ENCODE assay signal across 10 cellular contexts in the genomic region with DNA sequence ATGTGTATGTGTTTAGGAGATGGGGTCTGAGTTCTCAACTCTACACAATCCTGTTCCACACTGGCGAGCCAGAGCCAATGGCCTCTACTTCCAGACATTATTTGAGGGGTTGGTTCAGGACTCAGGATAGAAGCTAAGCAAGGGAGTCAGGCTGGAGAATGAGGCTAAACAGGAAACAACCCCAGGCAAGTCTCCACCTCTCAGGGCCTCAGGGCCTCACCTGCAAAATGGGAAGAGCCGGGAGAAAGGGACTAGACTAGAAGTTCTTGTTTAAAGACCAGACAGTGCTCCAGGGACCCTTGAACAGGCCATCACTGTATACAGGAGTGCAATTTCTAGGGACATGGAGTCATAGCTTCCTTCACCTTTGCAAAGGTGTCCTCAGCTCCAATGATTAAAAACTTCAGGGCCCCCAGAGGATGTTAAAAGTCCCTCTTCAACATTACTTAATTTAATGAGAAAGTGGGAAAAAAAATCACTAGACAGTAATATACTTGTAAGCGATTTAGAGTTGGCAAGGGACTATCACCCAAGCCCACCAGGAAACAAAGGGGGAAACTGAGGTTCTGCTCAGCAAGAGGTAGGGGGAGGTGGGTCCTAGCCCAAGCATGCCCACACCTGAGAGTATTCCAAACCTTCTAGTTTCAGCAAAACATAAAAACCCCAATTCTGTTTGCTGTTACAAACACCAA. TPM values are rescaled to one million over a fixed set of nuclear protein-coding genes. Genes with fewer than 3 reads are reported as not detected.
A peak's percentile ranks its signal among the peaks of the same experiment; 100 is the strongest.
DNase-seq lines count a peak whose midpoint lies in the region; ATAC-seq and TF ChIP-seq lines count a peak whose summit lies in the region.
"Had no signal": no experiment of that assay in that cellular context is flagged by ENCODE, and none has a peak within 500 bp of the region (broad histone marks: within the 10 kb centered on the region; RNA-seq: fewer than 3 reads in every experiment).

No MANE protein-coding gene starts in this region.

- peaks cover 0 to 25% (median 3%) of the 10 kb centered on the region in 3 experiments for H3K36me3 ChIP-seq in naive thymus-derived CD4-positive, alpha-beta T cell (ENCODE audit: control insufficient read depth in 2 of 3, insufficient read depth in 3 of 3, low read length in 3 of 3)

- peak overlapping the region; percentile 45 to 60 for H3K27ac Mint-ChIP-seq in activated naive CD4-positive, alpha-beta T cell treated with anti-CD3 and anti-CD28 coated beads, Interleukin-2, amount 50 U/mL, for 72 hours
- peak overlapping the region; percentile 97 for H3K27ac Mint-ChIP-seq in dendritic cell treated with granulocyte-macrophage colony-stimulating factor and Interleukin-4, amounts not matched to agents 40 ng/mL and 50 ng/mL, for 4 days
- H3K27ac Mint-ChIP-seq in naive thymus-derived CD4-positive, alpha-beta T cell, result peak overlapping the region in 6 of 9 donors; percentile 13 to 67 (median 47)
- peak overlapping the region; percentile 94 for H3K27ac Mint-ChIP-seq in type B pancreatic cell

- POLR2A ChIA-PET in naive thymus-derived CD4-positive, alpha-beta T cell (lab: Charles Lee), result interaction anchor here (1.6 kb wide), 1 partner anchor 42 kb away, joined by 7 read pairs; the partner anchor contains the start of gene ZMYND8

- no peaks in the 10 kb centered on the region for H3K9me3 ChIP-seq in naive thymus-derived CD4-positive, alpha-beta T cell (ENCODE audit: control insufficient read depth in 2 of 3, low read length in 3 of 3)

- no peak for TF ChIP-seq CTCF in type B pancreatic cell (conservative IDR thresholded peaks at IDR 0.05)

- H3K4me3 Mint-ChIP-seq in dendritic cell treated with granulocyte-macrophage colony-stimulating factor and Interleukin-4, amounts not matched to agents 40 ng/mL and 50 ng/mL, for 4 days, result no peak overlapping the region
- H3K4me3 Mint-ChIP-seq in naive thymus-derived CD4-positive, alpha-beta T cell, result no peak overlapping the region
- H3K4me3 Mint-ChIP-seq in type B pancreatic cell, result peak overlapping the region; percentile 54

- peaks cover 0 to 20% of the 10 kb centered on the region in 2 donors for H3K36me3 Mint-ChIP-seq in activated naive CD4-positive, alpha-beta T cell treated with anti-CD3 and anti-CD28 coated beads, Interleukin-2, amount 50 U/mL, for 72 hours
- H3K36me3 Mint-ChIP-seq in dendritic cell treated with granulocyte-macrophage colony-stimulating factor and Interleukin-4, amounts not matched to agents 40 ng/mL and 50 ng/mL, for 4 days (ENCODE audit: low read depth), result peaks cover 41% of the 10 kb centered on the region
- peaks cover 0 to 19% (median 8%) of the 10 kb centered on the region in 5 donors for H3K36me3 Mint-ChIP-seq in naive thymus-derived CD4-positive, alpha-beta T cell
- H3K36me3 Mint-ChIP-seq in type B pancreatic cell, result peaks cover 19% of the 10 kb centered on the region

- intact Hi-C loops in dendritic cell treated with granulocyte-macrophage colony-stimulating factor and Interleukin-4, amounts not matched to agents 40 ng/mL and 50 ng/mL, for 4 days (cut with micrococcal nuclease), result no loop called here
- intact Hi-C loops in naive thymus-derived CD4-positive, alpha-beta T cell (cut with micrococcal nuclease), result loop anchor here in 1 of 2 donors (5.0 kb wide), 1 partner anchor 38 kb away; no protein-coding TSS in a partner anchor

- no peaks in the 10 kb centered on the region for H3K9me3 Mint-ChIP-seq in activated naive CD4-positive, alpha-beta T cell treated with anti-CD3 and anti-CD28 coated beads, Interleukin-2, amount 50 U/mL, for 72 hours
- no peaks in the 10 kb centered on the region for H3K9me3 Mint-ChIP-seq in dendritic cell treated with granulocyte-macrophage colony-stimulating factor and Interleukin-4, amounts not matched to agents 40 ng/mL and 50 ng/mL, for 4 days
- H3K9me3 Mint-ChIP-seq in naive thymus-derived CD4-positive, alpha-beta T cell, result no peaks in the 10 kb centered on the region
- no peaks in the 10 kb centered on the region for H3K9me3 Mint-ChIP-seq in type B pancreatic cell

- no peak for ATAC-seq in activated naive CD4-positive, alpha-beta T cell treated with anti-CD3 and anti-CD28 coated beads, Interleukin-2, amount 50 U/mL, for 72 hours
- ATAC-seq in naive thymus-derived CD4-positive, alpha-beta T cell, result no peak

- no peak overlapping the region for H3K4me3 ChIP-seq in naive thymus-derived CD4-positive, alpha-beta T cell (ENCODE audit: low read length)

- H3K27ac ChIP-seq in naive thymus-derived CD4-positive, alpha-beta T cell (ENCODE audit: low read depth, low read length), result no peak overlapping the region

- peaks cover 58% of the 10 kb centered on the region for H3K4me1 Mint-ChIP-seq in dendritic cell treated with granulocyte-macrophage colony-stimulating factor and Interleukin-4, amounts not matched to agents 40 ng/mL and 50 ng/mL, for 4 days (ENCODE audit: low read depth)
- peaks cover 18 to 73% (median 60%) of the 10 kb centered on the region in 7 donors for H3K4me1 Mint-ChIP-seq in naive thymus-derived CD4-positive, alpha-beta T cell
- peaks cover 53% of the 10 kb centered on the region for H3K4me1 Mint-ChIP-seq in type B pancreatic cell (ENCODE audit: unreplicated experiment)

- peaks cover 12 to 30% of the 10 kb centered on the region in 2 donors for H3K4me1 ChIP-seq in naive thymus-derived CD4-positive, alpha-beta T cell (ENCODE audit: control insufficient read depth in 2 of 2, insufficient read depth in 2 of 2, low read length in 2 of 2)

- no peaks in the 10 kb centered on the region for H3K27me3 Mint-ChIP-seq in dendritic cell treated with granulocyte-macrophage colony-stimulating factor and Interleukin-4, amounts not matched to agents 40 ng/mL and 50 ng/mL, for 4 days
- H3K27me3 Mint-ChIP-seq in naive thymus-derived CD4-positive, alpha-beta T cell, result no peaks in the 10 kb centered on the region
- H3K27me3 Mint-ChIP-seq in type B pancreatic cell, result no peaks in the 10 kb centered on the region

- H3K27me3 ChIP-seq in naive thymus-derived CD4-positive, alpha-beta T cell (ENCODE audit: control insufficient read depth in 2 of 2, insufficient read depth in 2 of 2, low read length in 2 of 2), result no peaks in the 10 kb centered on the region

- CTCF ChIA-PET in naive thymus-derived CD4-positive, alpha-beta T cell (lab: Charles Lee), result no interaction called here

- no peak for DNase-seq in activated naive CD4-positive, alpha-beta T cell treated with anti-CD3 and anti-CD28 coated beads, Interleukin-2, amount 50 U/mL, for 72 hours (ENCODE audit: low spot score in 2 of 2)
- DNase-seq in activated naive CD4-positive, alpha-beta T cell treated with Interleukin-2 at 50 U/mL for 16 hours, result no peak
- DNase-seq in naive thymus-derived CD4-positive, alpha-beta T cell, result no peak
- DNase-seq in type B pancreatic cell (ENCODE audit: extremely low spot score, unreplicated experiment) (no peak), NK-92 (lab: John Stamatoyannopoulos, UW; ENCODE audit: unreplicated experiment) (no peak)
- no peak for DNase-seq in stimulated activated CD4-positive, alpha-beta T cell treated with anti-CD3 and anti-CD28 coated beads, Interleukin-4, amount 100 ng/mL, for 24 hours
- no peak for DNase-seq in stimulated activated naive CD4-positive, alpha-beta T cell treated with Interleukin-2 at 50 U/mL for 16 hours (lab: John Stamatoyannopoulos, UW)
- DNase-seq: activated CD4-positive, CD25-positive, alpha-beta regulatory T cell treated with anti-CD3 and anti-CD28 coated beads, Interleukin-2, amount 50 U/mL, for 72 hours; AML-193 had no signal

RNA-seq across cellular contexts. Expression of gene ZMYND8, which starts 41.7 kb away (rescaled TPM):
- 10 to 100 TPM; 35.7 to 46.4 TPM for total RNA-seq in activated naive CD4-positive, alpha-beta T cell treated with anti-CD3 and anti-CD28 coated beads, Interleukin-2, amount 50 U/mL, for 72 hours
- total RNA-seq in naive thymus-derived CD4-positive, alpha-beta T cell, result 10 to 100 TPM; 54.5 to 83.0 (median 68.5) TPM
- polyA plus RNA-seq in naive thymus-derived CD4-positive, alpha-beta T cell, result 10 to 100 TPM; 12.7 to 28.7 TPM
- 38.9 and 58.9 TPM in 2 replicates for total RNA-seq in type B pancreatic cell (ENCODE audit: low replicate concordance)

Comparison
In these comparisons a context has a peak if more than half of its experiments do, and no peak if none do; other contexts are left out.
1. H3K27ac Mint-ChIP-seq: peak in every context shown above with its lines; median percentile 97 in dendritic cell treated with granulocyte-macrophage colony-stimulating factor and Interleukin-4, amounts not matched to agents 40 ng/mL and 50 ng/mL, for 4 days; 94 in type B pancreatic cell; 52 in activated naive CD4-positive, alpha-beta T cell treated with anti-CD3 and anti-CD28 coated beads, Interleukin-2, amount 50 U/mL, for 72 hours; 47 in naive thymus-derived CD4-positive, alpha-beta T cell.